Comparison of ENCODE assay signal across 21 cellular contexts in genomic region chr1:62349470-62350233, GRCh38. TPM values are rescaled to one million over a fixed set of nuclear protein-coding genes. Genes with fewer than 3 reads are reported as not detected.
A peak's percentile ranks its signal among the peaks of the same experiment; 100 is the strongest.
DNase-seq lines count a peak whose midpoint lies in the region; ATAC-seq, FAIRE-seq and TF ChIP-seq lines count a peak whose summit lies in the region.
"Had no signal": no experiment of that assay in that cellular context is flagged by ENCODE, and none has a peak within 500 bp of the region (broad histone marks: within the 10 kb centered on the region; RNA-seq: fewer than 3 reads in every experiment).

No MANE protein-coding gene starts in this region.

- H3K27me3 ChIP-seq in HepG2 (ENCODE audit: control insufficient read depth in 1 of 2, insufficient read depth in 2 of 2, low read length in 2 of 2), result no peaks in the 10 kb centered on the region
- no peaks in the 10 kb centered on the region for H3K27me3 ChIP-seq in right lobe of liver
- H3K27me3 ChIP-seq in K562 (ENCODE audit: control insufficient read depth in 2 of 2, insufficient read depth in 2 of 2, low read length in 2 of 2), result peaks cover 12 to 34% of the 10 kb centered on the region in 2 experiments; a peak in 3 of 5 replicates

- no peak overlapping the region for H2AFZ ChIP-seq in HepG2 (ENCODE audit: low read length)
- H2AFZ ChIP-seq in K562 (ENCODE audit: low read depth, low read length), result no peak overlapping the region

- no peaks in the 10 kb centered on the region for H4K20me1 ChIP-seq in HepG2 (ENCODE audit: insufficient read depth, low read length)
- no peaks in the 10 kb centered on the region for H4K20me1 ChIP-seq in K562 (replicated peaks; ENCODE audit: control insufficient read depth, insufficient read depth, low read length)

- TF ChIP-seq EP300 in HepG2 (IDR thresholded peaks at IDR 0.05; ENCODE audit: low read depth in 2 of 2, low read length in 2 of 2) (no peak), HepG2 (CRISPR knock-in tag; IDR thresholded peaks at IDR 0.05; ENCODE audit: borderline replicate concordance) (no peak), K562 (IDR thresholded peaks at IDR 0.05; ENCODE audit: low read length) (no peak)

- H3K4me2 ChIP-seq in HepG2 (ENCODE audit: low read depth, low read length), result no peak overlapping the region
- H3K4me2 ChIP-seq in K562 (ENCODE audit: insufficient read depth, low read length), result no peak overlapping the region

- no peak overlapping the region for H3K9ac ChIP-seq in HepG2 (ENCODE audit: insufficient read depth, low read depth, low read length)
- no peak overlapping the region for H3K9ac ChIP-seq in K562 (ENCODE audit: insufficient read depth in 1 of 2, low read depth in 2 of 2, low read length in 2 of 2)

- DNase-seq in HepG2 (ENCODE audit: low spot score) (no peak), right lobe of liver (no peak), NCI-H82 (lab: John Stamatoyannopoulos, UW) (peak; percentile 84), K562 (ENCODE audit: extremely low read depth in 1 of 4, low spot score in 3 of 4) (no peak), NCI-H2171 (lab: John Stamatoyannopoulos, UW) (no peak), DMS 273 treated with DMSO at 0.1 percent for 48 hours (lab: John Stamatoyannopoulos, UW) (no peak)
- DNase-seq: 8988T; C1 segment of cervical spinal cord; Calu3; CD4-positive, alpha-beta memory T cell; COR-L47; DMS79; EL; GDM1; GOT3; HFFc6 had no signal

- intact Hi-C loops in HepG2 (cut with micrococcal nuclease; ENCODE audit: unreplicated experiment) (no loop called here), right lobe of liver (cut with DNase I) (no loop called here), K562 (cut with micrococcal nuclease) (no loop called here)

- no peak overlapping the region for H3K27ac ChIP-seq in HepG2 (ENCODE audit: extremely low read length, insufficient read depth, low read length)
- no peak overlapping the region for H3K27ac ChIP-seq in right lobe of liver
- H3K27ac ChIP-seq in K562 (ENCODE audit: extremely low read depth, low read depth, low read length), result no peak overlapping the region

- H3K9me1 ChIP-seq in K562 (ENCODE audit: control insufficient read depth, insufficient read depth, low read length), result peaks cover 2% of the 10 kb centered on the region

- in situ Hi-C loops in HepG2 (cut with HindIII; ENCODE audit: extremely low pct_ligation_motif_present, low pct_unique_long_range_greater_than_20kb) (no loop called here), K562 (cut with MboI) (no loop called here)

- no peak overlapping the region for H3K4me3 ChIP-seq in HepG2 (replicated peaks in 1 of 3; ENCODE audit: insufficient read depth in 1 of 3, low read depth in 2 of 3, low read length in 3 of 3)
- H3K4me3 ChIP-seq in right lobe of liver, result no peak overlapping the region
- H3K4me3 ChIP-seq in K562, result no peak overlapping the region
- H3K4me3 ChIP-seq: GM12878, HAP-1 had no signal

- H3K79me2 ChIP-seq in HepG2 (ENCODE audit: insufficient read depth, low read length), result no peaks in the 10 kb centered on the region
- no peaks in the 10 kb centered on the region for H3K79me2 ChIP-seq in K562 (ENCODE audit: control insufficient read depth, insufficient read depth, low read length)

- H3K36me3 ChIP-seq in HepG2 (replicated peaks in 1 of 2; ENCODE audit: control insufficient read depth in 1 of 2, insufficient read depth in 2 of 2, low read length in 2 of 2) (no peaks in the 10 kb centered on the region), right lobe of liver (no peaks in the 10 kb centered on the region), K562 (ENCODE audit: control insufficient read depth, insufficient read depth, low read length) (no peaks in the 10 kb centered on the region)
- H3K36me3 ChIP-seq: HAP-1 had no signal

- BruUV-seq in HepG2 (replicated peaks; lab: Mats Ljungman, UMichigan) (no TSS peak), K562 (replicated peaks; lab: Mats Ljungman, UMichigan) (no TSS peak)

- TF ChIP-seq POLR2A in HepG2 (IDR thresholded peaks at IDR 0.05; ENCODE audit: insufficient read depth in 1 of 2, low read depth in 2 of 2, low read length in 2 of 2) (no peak), right lobe of liver (IDR thresholded peaks at IDR 0.05) (no peak), K562 (conservative IDR thresholded peaks at IDR 0.05) (no peak)

- H3K9me3 ChIP-seq in HepG2 (ENCODE audit: low read length) (no peaks in the 10 kb centered on the region), right lobe of liver (no peaks in the 10 kb centered on the region), K562 (replicated peaks; ENCODE audit: control insufficient read depth, insufficient read depth, low read depth, low read length) (no peaks in the 10 kb centered on the region)
- H3K9me3 ChIP-seq: HAP-1 had no signal

- CTCF ChIA-PET in HepG2 (lab: Yijun Ruan, JAX; ENCODE audit: low intra/inter-chr PET ratio, low total read pairs), result no interaction called here
- CTCF ChIA-PET in K562 (lab: Yijun Ruan, JAX; ENCODE audit: low intra/inter-chr PET ratio), result no interaction called here

- H3K4me1 ChIP-seq in HepG2 (ENCODE audit: insufficient read depth, low read length), result peaks cover 49% of the 10 kb centered on the region
- peaks cover 0 to 4% (median 0%) of the 10 kb centered on the region in 4 donors for H3K4me1 ChIP-seq in right lobe of liver
- no peaks in the 10 kb centered on the region for H3K4me1 ChIP-seq in K562 (replicated peaks in 1 of 2; ENCODE audit: control insufficient read depth in 2 of 2, insufficient read depth in 2 of 2, low read length in 2 of 2)
- H3K4me1 ChIP-seq: HAP-1 had no signal

- FAIRE-seq in HepG2 (lab: Jason Lieb, UNC), result no peak
- FAIRE-seq in K562 (lab: Jason Lieb, UNC), result no peak
- FAIRE-seq: GM12878, GM19239, H54 had no signal

- 53% methylated on average over 2 of the region's 2 CpGs for WGBS in HepG2 (ENCODE audit: low lambda C conversion rate)
- WGBS in right lobe of liver (ENCODE audit: insufficient coverage, low coverage, low lambda C conversion rate, missing lambda C conversion rate), result 95% methylated on average over 2 of the region's 2 CpGs
- 0% methylated on average over 2 of the region's 2 CpGs for WGBS in K562 (ENCODE audit: insufficient coverage, low coverage, missing lambda C conversion rate)

- TF ChIP-seq CTCF in HepG2 (CRISPR knock-in tag; IDR thresholded peaks at IDR 0.05) (no peak), right lobe of liver (IDR thresholded peaks at IDR 0.05) (no peak), K562 (IDR thresholded peaks at IDR 0.05 in 2 of 3, conservative IDR thresholded peaks at IDR 0.05 in 1 of 3; ENCODE audit: insufficient read depth in 2 of 3, low read depth in 1 of 3, low read length in 3 of 3) (no peak)

- ATAC-seq in HepG2 (no peak), right lobe of liver (no peak), K562 (no peak), GM21528 (IDR thresholded peaks at IDR 0.05; ENCODE audit: low FRiP score, unreplicated experiment) (no peak)
- ATAC-seq: GM12878 had no signal

- POLR2A ChIA-PET in HepG2 (lab: Yijun Ruan, JAX) (no interaction called here), K562 (lab: Yijun Ruan, JAX) (no interaction called here)

- TF ChIP-seq RAD21 in HepG2 (CRISPR knock-in tag; IDR thresholded peaks at IDR 0.05), result no peak
- no peak for TF ChIP-seq RAD21 in K562 (CRISPR knock-in tag; conservative IDR thresholded peaks at IDR 0.05 in 1 of 2, IDR thresholded peaks at IDR 0.05 in 1 of 2)

TF ChIP-seq in HepG2, 621 proteins besides CTCF, POLR2A, EP300 and RAD21 (continues in another document):
- no peak for TF ChIP-seq CENPX (CRISPR knock-in tag; IDR thresholded peaks at IDR 0.05)

RNA-seq across cellular contexts. Expression of gene KANK4, which starts 30.4 kb away (rescaled TPM):
- 25.7 and 28.8 TPM in 2 replicates for total RNA-seq in HepG2 (2016; rRNA removed; fragmentation: Illumina TruSeq; extraction: Trizol)
- 8.0 and 8.5 TPM in 2 replicates for total RNA-seq in HepG2 (2016; cell fraction: cytosol; rRNA removed; fragmentation: Illumina TruSeq; extraction: Trizol; ENCODE audit: low read depth)
- total RNA-seq in HepG2 (2016; cell fraction: insoluble cytoplasmic fraction; rRNA removed; fragmentation: Illumina TruSeq; extraction: Trizol), result 25.9 and 29.8 TPM in 2 replicates
- total RNA-seq in HepG2 (2016; cell fraction: membrane; rRNA removed; fragmentation: Illumina TruSeq; extraction: Trizol), result 21.3 and 22.4 TPM in 2 replicates
- total RNA-seq in HepG2 (2016; cell fraction: nucleus; rRNA removed; fragmentation: Illumina TruSeq; extraction: Trizol), result 17.2 and 19.3 TPM in 2 replicates
- polyA plus RNA-seq in HepG2 (2011; rRNA removed), result 10.9 and 16.1 TPM in 2 replicates
- 8.1 and 12.4 TPM in 2 replicates for polyA plus RNA-seq in HepG2 (2011; cell fraction: cytosol; rRNA removed)
- 7.0 and 9.0 TPM in 2 replicates for polyA plus RNA-seq in HepG2 (2011; cell fraction: nucleus; rRNA removed)
- polyA plus RNA-seq in HepG2 (2012), result 5.0 and 7.0 TPM in 2 replicates
- polyA plus RNA-seq in HepG2 (2016; cell fraction: cytosol; fragmentation: Illumina TruSeq; extraction: Trizol; ENCODE audit: low read depth), result 4.5 and 5.1 TPM in 2 replicates
- 23.3 and 29.4 TPM in 2 replicates for polyA plus RNA-seq in HepG2 (2016; cell fraction: insoluble cytoplasmic fraction; fragmentation: Illumina TruSeq; extraction: Trizol; ENCODE audit: low read depth)
- 12.8 and 13.9 TPM in 2 replicates for polyA plus RNA-seq in HepG2 (2016; cell fraction: membrane; fragmentation: Illumina TruSeq; extraction: Trizol; ENCODE audit: low read depth)
- 24.3 and 25.9 TPM in 2 replicates for polyA plus RNA-seq in HepG2 (2016; cell fraction: nucleus; fragmentation: Illumina TruSeq; extraction: Trizol; ENCODE audit: insufficient read depth, low read depth)
- 40.6 TPM in 1 of 2 replicates, not detected in the other for polyA minus RNA-seq in HepG2 (2011; rRNA and poly(A)+ RNA removed; ENCODE audit: low replicate concordance)
- polyA minus RNA-seq in HepG2 (2011; cell fraction: cytosol; rRNA and poly(A)+ RNA removed), result 11.2 and 15.2 TPM in 2 replicates
- polyA minus RNA-seq in HepG2 (2011; cell fraction: nucleus; rRNA and poly(A)+ RNA removed), result 13.4 and 15.2 TPM in 2 replicates
- 1 to 10 TPM in 4 of 6 experiments, under 1 TPM in 2; 0.18 to 6.7 (median 1.3) TPM for total RNA-seq in right lobe of liver
- not detected in 2 replicates for total RNA-seq in K562 (2011; cell fraction: chromatin; rRNA removed; ENCODE audit: low replicate concordance)
- not detected in 2 replicates for total RNA-seq in K562 (2011; cell fraction: nucleolus; rRNA removed)
- not detected in 2 replicates for total RNA-seq in K562 (2011; cell fraction: nucleoplasm; rRNA removed)
- not detected in 2 replicates for total RNA-seq in K562 (2014; rRNA removed)
- not detected in 2 replicates for total RNA-seq in K562 (2014; rRNA removed; fragmentation: Illumina TruSeq; extraction: Trizol)
- not detected in 2 replicates for total RNA-seq in K562 (2015; rRNA removed; fragmentation: Illumina TruSeq; extraction: Trizol)
- not detected in 2 replicates for total RNA-seq in K562 (2021)
- not detected in 2 replicates for polyA plus RNA-seq in K562 (2011; rRNA removed)
- polyA plus RNA-seq in K562 (2011; cell fraction: cytosol; rRNA removed), result not detected in 2 replicates
- not detected in 2 replicates for polyA plus RNA-seq in K562 (2011; cell fraction: nucleus; rRNA removed)
- polyA plus RNA-seq in K562 (2012), result not detected in 2 replicates
- polyA plus RNA-seq in K562 (2014; fragmentation: Illumina TruSeq; extraction: Trizol), result not detected in 2 replicates
- not detected for polyA plus RNA-seq in K562 (2014; fragmentation: Nextera tagmentation; extraction: Ambion mirVana)
- not detected in 2 replicates for polyA plus RNA-seq in K562 (2014; rRNA removed)
- not detected in 2 replicates for polyA minus RNA-seq in K562 (2011; rRNA and poly(A)+ RNA removed)
- not detected in 2 replicates for polyA minus RNA-seq in K562 (2011; cell fraction: cytosol; rRNA and poly(A)+ RNA removed)
- polyA minus RNA-seq in K562 (2011; cell fraction: nucleus; rRNA and poly(A)+ RNA removed), result not detected in 2 replicates
- total RNA-seq: Calu3; CD4-positive, alpha-beta memory T cell; GM12878; HFFc6 had no signal
- polyA plus RNA-seq: CD4-positive, alpha-beta memory T cell; GM12878 had no signal

Comparison
In these comparisons a context has a peak if more than half of its experiments do, and no peak if none do; other contexts are left out.
1. Of the 241 proteins assayed by ChIP-seq in both HepG2 and K562: peak only in HepG2: MAFF, MAFK and PCBP1; only in K562: MAFG; in both: HNRNPK; in neither: 236.